In genomic region chr4:2042207-2042946, GRCh38 we compare ENCODE assay signal across 9 cellular contexts. TPM values are rescaled to one million over a fixed set of nuclear protein-coding genes. Genes with fewer than 3 reads are reported as not detected.
DNase-seq lines count a peak whose midpoint lies in the region; ATAC-seq, FAIRE-seq and TF ChIP-seq lines count a peak whose summit lies in the region.
"Had no signal": no experiment of that assay in that cellular context is flagged by ENCODE, and none has a peak within 500 bp of the region (broad histone marks: within the 10 kb centered on the region; RNA-seq: fewer than 3 reads in every experiment).

No MANE protein-coding gene starts in this region.

- H3K27me3 Mint-ChIP-seq in activated T-helper 17 cell treated with anti-CD3 and anti-CD28 coated beads, Interleukin-2, amount 50 U/mL, for 72 hours = peaks cover 11% of the 10 kb centered on the region

- H3K4me1 ChIP-seq in pancreas = peaks cover 0 to 5% (median 0%) of the 10 kb centered on the region in 3 donors

- WGBS in pancreas, 2 donors = 3 to 4% methylated on average over 34 to 80 of the region's 80 CpGs

- peak overlapping the region; percentile 61 for H3K4me3 ChIP-seq in Jurkat, Clone E6-1 (ENCODE audit: low read length)
- H3K4me3 ChIP-seq in pancreas = peak overlapping the region; percentile 56 to 85 (median 64)

- no peaks in the 10 kb centered on the region for H3K4me1 Mint-ChIP-seq in activated T-helper 17 cell treated with anti-CD3 and anti-CD28 coated beads, Interleukin-2, amount 50 U/mL, for 72 hours

- intact Hi-C loops in pancreas (cut with DNase I) = no loop called here

- H3K4me3 Mint-ChIP-seq in activated T-helper 17 cell treated with anti-CD3 and anti-CD28 coated beads, Interleukin-2, amount 50 U/mL, for 72 hours = peak overlapping the region; percentile 73

- peak; percentile 4 for DNase-seq in NCI-H748 (lab: John Stamatoyannopoulos, UW; ENCODE audit: unreplicated experiment)
- DNase-seq in NCI-H748 treated with DMSO at 0.1 percent for 48 hours (lab: John Stamatoyannopoulos, UW) = no peak
- no peak for DNase-seq in Jurkat, Clone E6-1 (ENCODE audit: low read depth, low spot score)
- DNase-seq in germinal center (ENCODE audit: low spot score) = peak; percentile 66
- DNase-seq in pancreas = peak in 3 of 6 donors; percentile 57 to 80 (median 79)
- no peak for DNase-seq in SW480 (ENCODE audit: low spot score)

- TF ChIP-seq CTCF in pancreas (IDR thresholded peaks at IDR 0.05) = no peak

- H3K27ac Mint-ChIP-seq in activated T-helper 17 cell treated with anti-CD3 and anti-CD28 coated beads, Interleukin-2, amount 50 U/mL, for 72 hours = no peak overlapping the region

- no peak overlapping the region for H3K27ac ChIP-seq in pancreas

- no peaks in the 10 kb centered on the region for H3K36me3 ChIP-seq in pancreas

- no peaks in the 10 kb centered on the region for H3K9me3 ChIP-seq in pancreas

- H3K27me3 ChIP-seq in pancreas = no peaks in the 10 kb centered on the region

- H3K9me3 Mint-ChIP-seq in activated T-helper 17 cell treated with anti-CD3 and anti-CD28 coated beads, Interleukin-2, amount 50 U/mL, for 72 hours = no peaks in the 10 kb centered on the region

- H3K36me3 Mint-ChIP-seq in activated T-helper 17 cell treated with anti-CD3 and anti-CD28 coated beads, Interleukin-2, amount 50 U/mL, for 72 hours (ENCODE audit: low read depth) = no peaks in the 10 kb centered on the region

- no peak for FAIRE-seq in pancreas (lab: Jason Lieb, UNC)
- FAIRE-seq: G401.6 had no signal

- ATAC-seq in activated T-helper 17 cell treated with anti-CD3 and anti-CD28 coated beads, Interleukin-2, amount 50 U/mL, for 72 hours (replicated peaks) = peak; percentile 62
- ATAC-seq in pancreas = peak; percentile 43 to 63 (median 56)
- no peak for ATAC-seq in HG03520 (IDR thresholded peaks at IDR 0.05; ENCODE audit: unreplicated experiment)

RNA-seq across cellular contexts. Expression of gene NAT8L, which starts 16.8 kb away (rescaled TPM):
- polyA plus RNA-seq in Jurkat, Clone E6-1 (2012; ENCODE audit: insufficient read depth, insufficient read length) = 8.2 TPM
- under 1 TPM in 1 of 2 donors, not detected in 1; 0.22 TPM for total RNA-seq in activated T-helper 17 cell treated with anti-CD3 and anti-CD28 coated beads, Interleukin-2, amount 50 U/mL, for 72 hours
- total RNA-seq in pancreas = 1 to 10 TPM; 3.0 to 6.1 (median 3.8) TPM
- polyA plus RNA-seq in pancreas = 1 to 10 TPM; 6.3 to 7.2 TPM

RNA-seq across cellular contexts. Expression of gene NELFA, which starts 33.6 kb away (rescaled TPM):
- polyA plus RNA-seq in Jurkat, Clone E6-1 (2012; ENCODE audit: insufficient read depth, insufficient read length) = 44.9 TPM
- total RNA-seq in activated T-helper 17 cell treated with anti-CD3 and anti-CD28 coated beads, Interleukin-2, amount 50 U/mL, for 72 hours = 10 to 100 TPM; 40.8 to 42.7 TPM
- 10 to 100 TPM; 13.6 to 21.6 (median 16.7) TPM for total RNA-seq in pancreas
- 10 to 100 TPM; 28.4 to 30.9 TPM for polyA plus RNA-seq in pancreas

Comparison
In these comparisons a context has a peak if more than half of its experiments do, and no peak if none do; other contexts are left out.
1. DNase-seq: peak in NCI-H748 (single experiment) and germinal center (single experiment); none in NCI-H748 treated with DMSO at 0.1 percent for 48 hours (single experiment), Jurkat, Clone E6-1 (single experiment) and SW480 (single experiment).